9 cellular contexts compared by ENCODE assay signal in genomic region chr2:169363570-169364150, GRCh38. TPM values are rescaled to one million over a fixed set of nuclear protein-coding genes. Genes with fewer than 3 reads are reported as not detected.
A peak's percentile ranks its signal among the peaks of the same experiment; 100 is the strongest.
DNase-seq lines count a peak whose midpoint lies in the region; ATAC-seq and TF ChIP-seq lines count a peak whose summit lies in the region.
"Had no signal": no experiment of that assay in that cellular context is flagged by ENCODE, and none has a peak within 500 bp of the region (broad histone marks: within the 10 kb centered on the region; RNA-seq: fewer than 3 reads in every experiment).

No MANE protein-coding gene starts in this region.

- H3K36me3 ChIP-seq in HUES48 (ENCODE audit: control insufficient read depth, insufficient read depth, low read length) (no peaks in the 10 kb centered on the region), thymus (ENCODE audit: control insufficient read depth, insufficient read depth) (no peaks in the 10 kb centered on the region)
- H3K36me3 ChIP-seq in naive thymus-derived CD4-positive, alpha-beta T cell (ENCODE audit: control insufficient read depth in 2 of 3, insufficient read depth in 3 of 3, low read length in 3 of 3): no peaks in the 10 kb centered on the region

- H3K27me3 ChIP-seq in HUES48 (ENCODE audit: control insufficient read depth, insufficient read depth, low read length): peaks cover 65% of the 10 kb centered on the region
- H3K27me3 ChIP-seq in naive thymus-derived CD4-positive, alpha-beta T cell (ENCODE audit: control insufficient read depth in 2 of 2, insufficient read depth in 2 of 2, low read length in 2 of 2): peaks cover 4 to 15% of the 10 kb centered on the region in 2 donors
- H3K27me3 ChIP-seq in thymus (ENCODE audit: control insufficient read depth, insufficient read depth): peaks cover 33% of the 10 kb centered on the region

- H3K4me1 ChIP-seq in HUES48 (ENCODE audit: control insufficient read depth, insufficient read depth, low read length) (peaks cover 28% of the 10 kb centered on the region), thymus (ENCODE audit: control insufficient read depth, insufficient read depth, low read length) (peaks cover 8% of the 10 kb centered on the region)
- peaks cover 11 to 18% of the 10 kb centered on the region in 2 donors for H3K4me1 ChIP-seq in naive thymus-derived CD4-positive, alpha-beta T cell (ENCODE audit: control insufficient read depth in 2 of 2, insufficient read depth in 2 of 2, low read length in 2 of 2)

- peak overlapping the region; percentile 74 for H3K27ac Mint-ChIP-seq in activated CD4-positive, alpha-beta T cell treated with anti-CD3 and anti-CD28 coated beads, Interleukin-2, amount 10 ng/mL, durations not matched to agents 7 days and 5 days
- H3K27ac Mint-ChIP-seq in naive thymus-derived CD4-positive, alpha-beta T cell: peak overlapping the region in 4 of 9 donors; percentile 14 to 88 (median 55)

- POLR2A ChIA-PET in activated CD4-positive, alpha-beta T cell treated with anti-CD3 and anti-CD28 coated beads, Interleukin-2, amount 10 ng/mL, durations not matched to agents 7 days and 5 days (lab: Charles Lee): no interaction called here
- POLR2A ChIA-PET in naive thymus-derived CD4-positive, alpha-beta T cell (lab: Charles Lee): no interaction called here

- intact Hi-C loops in naive thymus-derived CD4-positive, alpha-beta T cell (cut with micrococcal nuclease): loop anchor here (2.0 to 10.0 kb wide), 9 partner anchors 99 to 1119 kb away; partner anchors contain the start of genes METTL5 (in 2 of the 2), UBR3 (in 2 of the 2), BBS5 (in 1 of the 2) and CERS6 (in 1 of the 2)

- WGBS in thymus: under 1% methylated on average over 26 of the region's 26 CpGs

- peak overlapping the region; percentile 42 for H3K9ac ChIP-seq in HUES48 (ENCODE audit: low read depth, low read length)

- ATAC-seq in naive thymus-derived CD4-positive, alpha-beta T cell: peak; percentile 58
- no peak for ATAC-seq in GM19467 (IDR thresholded peaks at IDR 0.05; ENCODE audit: unreplicated experiment)

- peaks cover 40% of the 10 kb centered on the region for H3K4me1 Mint-ChIP-seq in activated CD4-positive, alpha-beta T cell treated with anti-CD3 and anti-CD28 coated beads, Interleukin-2, amount 10 ng/mL, durations not matched to agents 7 days and 5 days
- peaks cover 17 to 37% (median 29%) of the 10 kb centered on the region in 7 donors for H3K4me1 Mint-ChIP-seq in naive thymus-derived CD4-positive, alpha-beta T cell

- peak overlapping the region; percentile 82 for H3K4me3 Mint-ChIP-seq in activated CD4-positive, alpha-beta T cell treated with anti-CD3 and anti-CD28 coated beads, Interleukin-2, amount 10 ng/mL, durations not matched to agents 7 days and 5 days
- H3K4me3 Mint-ChIP-seq in naive thymus-derived CD4-positive, alpha-beta T cell: peak overlapping the region; percentile 87 to 98 (median 94)

- H3K36me3 Mint-ChIP-seq in activated CD4-positive, alpha-beta T cell treated with anti-CD3 and anti-CD28 coated beads, Interleukin-2, amount 10 ng/mL, durations not matched to agents 7 days and 5 days (ENCODE audit: low read depth): no peaks in the 10 kb centered on the region
- H3K36me3 Mint-ChIP-seq in naive thymus-derived CD4-positive, alpha-beta T cell: peaks cover 0 to 3% (median 0%) of the 10 kb centered on the region in 5 donors

- peaks cover 4% of the 10 kb centered on the region for H3K9me3 Mint-ChIP-seq in activated CD4-positive, alpha-beta T cell treated with anti-CD3 and anti-CD28 coated beads, Interleukin-2, amount 10 ng/mL, durations not matched to agents 7 days and 5 days
- H3K9me3 Mint-ChIP-seq in naive thymus-derived CD4-positive, alpha-beta T cell: peaks cover 0 to 4% (median 0%) of the 10 kb centered on the region in 11 donors

- TF ChIP-seq CTCF in epithelial cell of proximal tubule (conservative IDR thresholded peaks at IDR 0.05; ENCODE audit: low read depth, low read length): no peak

- H3K4me3 ChIP-seq in HUES48 (ENCODE audit: low read depth, low read length) (peak overlapping the region; percentile 70), epithelial cell of proximal tubule (ENCODE audit: low read depth, low read length) (peak overlapping the region; percentile 55), thymus (ENCODE audit: low read length) (peak overlapping the region; percentile 55)
- H3K4me3 ChIP-seq in naive thymus-derived CD4-positive, alpha-beta T cell (ENCODE audit: low read length): peak overlapping the region; percentile 89

- H3K9me3 ChIP-seq in HUES48 (ENCODE audit: control insufficient read depth, insufficient read depth, low read length): no peaks in the 10 kb centered on the region
- H3K9me3 ChIP-seq in naive thymus-derived CD4-positive, alpha-beta T cell (ENCODE audit: control insufficient read depth in 2 of 3, low read length in 3 of 3): no peaks in the 10 kb centered on the region
- no peaks in the 10 kb centered on the region for H3K9me3 ChIP-seq in thymus (ENCODE audit: control insufficient read depth)

- H3K27me3 Mint-ChIP-seq in activated CD4-positive, alpha-beta T cell treated with anti-CD3 and anti-CD28 coated beads, Interleukin-2, amount 10 ng/mL, durations not matched to agents 7 days and 5 days: peaks cover 52% of the 10 kb centered on the region
- H3K27me3 Mint-ChIP-seq in naive thymus-derived CD4-positive, alpha-beta T cell: peaks cover 42 to 60% (median 49%) of the 10 kb centered on the region in 5 donors

- CTCF ChIA-PET in activated CD4-positive, alpha-beta T cell treated with anti-CD3 and anti-CD28 coated beads, Interleukin-2, amount 10 ng/mL, durations not matched to agents 7 days and 5 days (lab: Charles Lee): no interaction called here
- CTCF ChIA-PET in naive thymus-derived CD4-positive, alpha-beta T cell (lab: Charles Lee): no interaction called here

- DNase-seq in NCI-H510A treated with DMSO at 0.1 percent for 48 hours (lab: John Stamatoyannopoulos, UW) (peak; percentile 7), NCI-H510A (lab: John Stamatoyannopoulos, UW) (no peak), epithelial cell of proximal tubule (ENCODE audit: low read depth) (no peak)
- peak; percentile 62 for DNase-seq in activated CD4-positive, alpha-beta T cell treated with anti-CD3 and anti-CD28 coated beads, Interleukin-2, amount 10 ng/mL, durations not matched to agents 7 days and 5 days
- DNase-seq in naive thymus-derived CD4-positive, alpha-beta T cell: peak in 8 of 9 donors; percentile 14 to 49 (median 38)

- H3K27ac ChIP-seq in HUES48 (ENCODE audit: low read depth, low read length) (no peak overlapping the region), thymus (ENCODE audit: low read depth) (no peak overlapping the region)
- H3K27ac ChIP-seq in naive thymus-derived CD4-positive, alpha-beta T cell (ENCODE audit: low read depth, low read length): no peak overlapping the region

RNA-seq across cellular contexts. Expression of gene LRP2, which starts 1.3 kb away (rescaled TPM):
- total RNA-seq in activated CD4-positive, alpha-beta T cell treated with anti-CD3 and anti-CD28 coated beads, Interleukin-2, amount 10 ng/mL, durations not matched to agents 7 days and 5 days: under 1 TPM; 0.02 to 0.15 TPM
- total RNA-seq in epithelial cell of proximal tubule: 0.17 TPM in 1 of 2 replicates, not detected in the other
- under 1 TPM in 1 of 5 experiments, not detected in 4; 0.15 TPM for total RNA-seq in naive thymus-derived CD4-positive, alpha-beta T cell
- not detected for polyA plus RNA-seq in naive thymus-derived CD4-positive, alpha-beta T cell
- 0.09 TPM for polyA plus RNA-seq in thymus
- total RNA-seq: dermis microvascular lymphatic vessel endothelial cell had no signal

Comparison
In these comparisons a context has a peak if more than half of its experiments do, and no peak if none do; other contexts are left out.
1. DNase-seq: peak in NCI-H510A treated with DMSO at 0.1 percent for 48 hours (single experiment), activated CD4-positive, alpha-beta T cell treated with anti-CD3 and anti-CD28 coated beads, Interleukin-2, amount 10 ng/mL, durations not matched to agents 7 days and 5 days (single experiment) and naive thymus-derived CD4-positive, alpha-beta T cell (8 of 9); none in NCI-H510A (single experiment) and epithelial cell of proximal tubule (single experiment).
2. Peak in every context shown above with its lines, with median percentiles within 50 percentile points of each other: H3K4me3 ChIP-seq.